In genomic region chr19:47600246-47601179, GRCh38 we compare ENCODE assay signal across 8 cellular contexts. TPM values are rescaled to one million over a fixed set of nuclear protein-coding genes. Genes with fewer than 3 reads are reported as not detected.
A peak's percentile ranks its signal among the peaks of the same experiment; 100 is the strongest.
DNase-seq lines count a peak whose midpoint lies in the region; TF ChIP-seq lines count a peak whose summit lies in the region.

No MANE protein-coding gene starts in this region.

- peak overlapping the region; percentile 90 for H3K4me3 Mint-ChIP-seq in HFFc6
- peak overlapping the region; percentile 76 for H3K4me3 Mint-ChIP-seq in activated naive CD4-positive, alpha-beta T cell treated with anti-CD3 and anti-CD28 coated beads, Interleukin-2, amount 10 ng/mL, durations not matched to agents 7 days and 5 days

- DNase-seq in GM04504 (ENCODE audit: low read depth) (peak; percentile 99), HFFc6 (peak; percentile 99), NAMALWA (ENCODE audit: low spot score) (peak; percentile 99), SK-MEL-5 (ENCODE audit: low read depth, low spot score) (peak; percentile 98), germinal center (ENCODE audit: low spot score) (peak; percentile 100), non-pigmented ciliary epithelial cell (ENCODE audit: low read depth) (peak; percentile 93), superior temporal gyrus (ENCODE audit: extremely low spot score) (peak; percentile 99)
- DNase-seq in activated naive CD4-positive, alpha-beta T cell treated with anti-CD3 and anti-CD28 coated beads, Interleukin-2, amount 10 ng/mL, durations not matched to agents 7 days and 5 days, result peak; percentile 100

- no peaks in the 10 kb centered on the region for H3K9me3 Mint-ChIP-seq in HFFc6
- no peaks in the 10 kb centered on the region for H3K9me3 Mint-ChIP-seq in activated naive CD4-positive, alpha-beta T cell treated with anti-CD3 and anti-CD28 coated beads, Interleukin-2, amount 10 ng/mL, durations not matched to agents 7 days and 5 days

- peaks cover 30% of the 10 kb centered on the region for H3K4me1 Mint-ChIP-seq in HFFc6 (ENCODE audit: low read depth)
- H3K4me1 Mint-ChIP-seq in activated naive CD4-positive, alpha-beta T cell treated with anti-CD3 and anti-CD28 coated beads, Interleukin-2, amount 10 ng/mL, durations not matched to agents 7 days and 5 days, result peaks cover 47% of the 10 kb centered on the region

- CTCF ChIA-PET in activated naive CD4-positive, alpha-beta T cell treated with anti-CD3 and anti-CD28 coated beads, Interleukin-2, amount 10 ng/mL, durations not matched to agents 7 days and 5 days (lab: Charles Lee), result interaction anchor here (1.0 kb wide), 1 partner anchor 84 kb away, joined by 5 read pairs; no protein-coding TSS in a partner anchor

- no peaks in the 10 kb centered on the region for H3K27me3 Mint-ChIP-seq in HFFc6 (ENCODE audit: insufficient read depth)
- H3K27me3 Mint-ChIP-seq in activated naive CD4-positive, alpha-beta T cell treated with anti-CD3 and anti-CD28 coated beads, Interleukin-2, amount 10 ng/mL, durations not matched to agents 7 days and 5 days, result peaks cover 33% of the 10 kb centered on the region

- H3K36me3 Mint-ChIP-seq in HFFc6 (ENCODE audit: low read depth), result peaks cover 5% of the 10 kb centered on the region; the same call in 1 of the 2 replicates
- H3K36me3 Mint-ChIP-seq in activated naive CD4-positive, alpha-beta T cell treated with anti-CD3 and anti-CD28 coated beads, Interleukin-2, amount 10 ng/mL, durations not matched to agents 7 days and 5 days, result no peaks in the 10 kb centered on the region

- H3K27ac Mint-ChIP-seq in HFFc6, result peak overlapping the region; percentile 96
- peak overlapping the region; percentile 95 for H3K27ac Mint-ChIP-seq in activated naive CD4-positive, alpha-beta T cell treated with anti-CD3 and anti-CD28 coated beads, Interleukin-2, amount 10 ng/mL, durations not matched to agents 7 days and 5 days

- peak; percentile 6; the same call in 1 of the 2 replicates for TF ChIP-seq CTCF in HFFc6 (IDR thresholded peaks at IDR 0.05)

- in situ Hi-C loops in SK-MEL-5 (cut with HindIII; ENCODE audit: low pct_unique_long_range_greater_than_20kb, low sequenced_read_pairs), result no loop called here

RNA-seq across cellular contexts. Expression of gene BICRA, which starts 8.4 kb away (rescaled TPM):
- total RNA-seq in HFFc6 (2021; fragmentation: NEBNext Ultra II Directional; extraction: Animal tissue kit (Norgen Biotek cat#: 25700)), result 10 to 100 TPM; 11.8 to 16.7 (median 15.5) TPM
- 2.2 and 3.8 TPM in 2 replicates for total RNA-seq in SK-MEL-5 (2014; rRNA removed; shearing (Covaris generic))
- polyA plus RNA-seq in SK-MEL-5 (2015; cell fraction: cytosol; rRNA removed), result 17.6 and 24.6 TPM in 2 replicates
- polyA plus RNA-seq in SK-MEL-5 (2015; cell fraction: nucleus; rRNA removed), result 10.9 and 16.5 TPM in 2 replicates

RNA-seq across cellular contexts. Expression of gene ZNF541, which starts 27.6 kb away (rescaled TPM):
- total RNA-seq in HFFc6 (2021; fragmentation: NEBNext Ultra II Directional; extraction: Animal tissue kit (Norgen Biotek cat#: 25700)), result under 1 TPM in 1 of 6 experiments, not detected in 5; 0.26 TPM
- total RNA-seq in SK-MEL-5 (2014; rRNA removed; shearing (Covaris generic)), result not detected in 2 replicates
- polyA plus RNA-seq in SK-MEL-5 (2015; cell fraction: cytosol; rRNA removed), result 0.45 TPM in 1 of 2 replicates, not detected in the other
- not detected in 2 replicates for polyA plus RNA-seq in SK-MEL-5 (2015; cell fraction: nucleus; rRNA removed)

Comparison
In these comparisons a context has a peak if more than half of its experiments do, and no peak if none do; other contexts are left out.
1. Peak in every context shown above with its lines: DNase-seq.